ENCODE assay signal across 1 cellular context in the genomic region with DNA sequence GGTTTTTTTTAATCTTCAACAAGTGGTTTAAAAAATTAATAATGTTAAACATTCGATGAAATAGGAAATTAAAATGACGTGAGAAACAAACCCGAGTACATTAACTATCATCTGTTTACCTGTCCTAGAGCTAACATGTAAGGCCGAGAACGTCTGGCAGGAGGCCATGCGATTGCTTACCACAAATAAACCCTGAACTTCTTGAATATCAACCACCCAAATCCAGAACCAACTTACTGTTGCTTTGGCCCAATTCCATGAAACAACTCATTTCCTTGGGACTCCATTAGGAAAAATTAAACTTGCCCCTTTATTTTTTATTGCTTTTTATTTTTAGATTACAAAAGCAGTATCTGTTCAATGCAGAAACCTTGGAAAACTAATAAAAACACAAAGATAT.
TF ChIP-seq lines count a peak whose summit lies in the region.

No MANE protein-coding gene starts in this region.

TF ChIP-seq in HCT116, 20 proteins besides CTCF, POLR2A, EP300 and RAD21 (continued from another document):
- TF ChIP-seq REST (IDR thresholded peaks at IDR 0.05; ENCODE audit: low read depth) (no peak), POLR2AphosphoS5 (IDR thresholded peaks at IDR 0.05; ENCODE audit: low read depth, low read length) (no peak), EGR1 (IDR thresholded peaks at IDR 0.05; ENCODE audit: low read depth) (no peak), SP1 (IDR thresholded peaks at IDR 0.05; ENCODE audit: low read depth) (no peak), TCF7L2 (IDR thresholded peaks at IDR 0.05; ENCODE audit: borderline replicate concordance, extremely low read depth, insufficient read depth, insufficient read length) (no peak), ZFX (IDR thresholded peaks at IDR 0.05) (no peak), JUND (IDR thresholded peaks at IDR 0.05) (no peak), EZH2 (IDR thresholded peaks at IDR 0.05) (no peak), SIN3A (IDR thresholded peaks at IDR 0.05; ENCODE audit: low read depth) (no peak), SRF (IDR thresholded peaks at IDR 0.05; ENCODE audit: low read depth) (no peak), EZH2phosphoT487 (IDR thresholded peaks at IDR 0.05; ENCODE audit: borderline replicate concordance) (no peak)
- TF ChIP-seq, protein P1, sequence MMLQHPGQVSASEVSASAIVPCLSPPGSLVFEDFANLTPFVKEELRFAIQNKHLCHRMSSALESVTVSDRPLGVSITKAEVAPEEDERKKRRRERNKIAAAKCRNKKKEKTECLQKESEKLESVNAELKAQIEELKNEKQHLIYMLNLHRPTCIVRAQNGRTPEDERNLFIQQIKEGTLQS (IDR thresholded peaks at IDR 0.05): no peak
